ENCODE assay signal across 8 cellular contexts in genomic region chr14:69398053-69398817, GRCh38. TPM values are rescaled to one million over a fixed set of nuclear protein-coding genes. Genes with fewer than 3 reads are reported as not detected.
A peak's percentile ranks its signal among the peaks of the same experiment; 100 is the strongest.
DNase-seq lines count a peak whose midpoint lies in the region; ATAC-seq and TF ChIP-seq lines count a peak whose summit lies in the region.

Gene ERH (minus strand): TSS chr14:69398299. CDS start chr14:69398233, 66 bp downstream.
Gene SLC39A9 (plus strand): TSS chr14:69398692. CDS start chr14:69399370, 678 bp downstream.

- no peaks in the 10 kb centered on the region for H3K27me3 ChIP-seq in testis

- DNase-seq in GM10248 (ENCODE audit: extremely low spot score) = peak; percentile 93
- DNase-seq in NCI-H1105 (lab: John Stamatoyannopoulos, UW) = peak; percentile 96
- peak; percentile 86 for DNase-seq in SKM-1 treated with dmso at 0.1 percent for 144 hours (lab: John Stamatoyannopoulos, UW; ENCODE audit: unreplicated experiment)
- peak; percentile 96 for DNase-seq in glomerular visceral epithelial cell (ENCODE audit: extremely low spot score)
- peak; percentile 95 for DNase-seq in omental fat pad (ENCODE audit: low spot score)
- DNase-seq in testis = peak; percentile 99

- intact Hi-C loops in testis (cut with DNase I; ENCODE audit: low total_unique reads) = no loop called here

- ATAC-seq in HG02623 (IDR thresholded peaks at IDR 0.05; ENCODE audit: unreplicated experiment) (peak; percentile 89), omental fat pad (ENCODE audit: low FRiP score) (peak; percentile 96)

- peak within 1 kb of the TSS; percentile 100 for H3K27ac Mint-ChIP-seq in activated naive CD8-positive, alpha-beta T cell

- H3K36me3 Mint-ChIP-seq in activated naive CD8-positive, alpha-beta T cell = peaks cover 5% of the 10 kb centered on the region

- no peaks in the 10 kb centered on the region for H3K9me3 ChIP-seq in testis

- TF ChIP-seq CTCF in GM10248 (IDR thresholded peaks at IDR 0.05; ENCODE audit: control extremely low read depth, extremely low read depth, low read depth, missing control alignments) (no peak), omental fat pad (IDR thresholded peaks at IDR 0.05) (no peak), testis (IDR thresholded peaks at IDR 0.05) (no peak)

- H3K27ac ChIP-seq in testis = peak within 1 kb of the TSS; percentile 77 to 91

- WGBS in testis, 2 donors = 0% methylated on average over 40 to 53 of the region's 53 CpGs

- no peaks in the 10 kb centered on the region for H3K27me3 Mint-ChIP-seq in activated naive CD8-positive, alpha-beta T cell

- no peaks in the 10 kb centered on the region for H3K36me3 ChIP-seq in testis (ENCODE audit: low read depth, missing control alignments)

- peaks cover 69% of the 10 kb centered on the region for H3K4me1 Mint-ChIP-seq in activated naive CD8-positive, alpha-beta T cell (ENCODE audit: low read depth)

- H3K9me3 Mint-ChIP-seq in activated naive CD8-positive, alpha-beta T cell (ENCODE audit: low read depth) = no peaks in the 10 kb centered on the region

- peaks cover 31% of the 10 kb centered on the region for H3K4me1 ChIP-seq in testis

- POLR2A ChIA-PET in GM10248 (lab: Yijun Ruan, JAX) = interaction anchor here (0.6 to 1.7 kb wide), 5 partner anchors 13 to 369 kb away, joined by 3 to 9 read pairs (median 6); partner anchors contain the start of genes DCAF5 and SRSF5

- TF ChIP-seq POLR2A in testis (IDR thresholded peaks at IDR 0.05) = no peak

- H3K4me3 Mint-ChIP-seq in activated naive CD8-positive, alpha-beta T cell = peak within 1 kb of the TSS; percentile 98

- H3K4me3 ChIP-seq in testis = peak within 1 kb of the TSS; percentile 85 to 95

- CTCF ChIA-PET in GM10248 (lab: Yijun Ruan, JAX) = interaction anchor here (0.7 to 1.4 kb wide), 5 partner anchors 9 to 58 kb away, joined by 3 to 4 read pairs (median 3); no protein-coding TSS in a partner anchor

RNA-seq across cellular contexts. Expression of gene ERH, which starts in this region (rescaled TPM):
- 10 to 100 TPM; 62.4 to 70.9 (median 68.8) TPM for total RNA-seq in omental fat pad
- total RNA-seq in testis = 10 to 100 TPM; 57.3 to 74.5 TPM
- 176 TPM for polyA plus RNA-seq in testis (ENCODE audit: insufficient read depth, low read depth, low replicate concordance)

RNA-seq across cellular contexts. Expression of gene SLC39A9, which starts in this region (rescaled TPM):
- total RNA-seq in omental fat pad (10 to 100 TPM; 57.9 to 80.7 (median 69.6) TPM), testis (10 to 100 TPM; 59.9 to 73.3 TPM)
- 38.0 TPM for polyA plus RNA-seq in testis (ENCODE audit: insufficient read depth, low read depth, low replicate concordance)

Comparison
In these comparisons a context has a peak if more than half of its experiments do, and no peak if none do; other contexts are left out.
1. Peak in every context shown above with its lines: DNase-seq, ATAC-seq, H3K4me3 ChIP-seq and H3K27ac ChIP-seq.